8 cellular contexts compared by ENCODE assay signal in the genomic region with DNA sequence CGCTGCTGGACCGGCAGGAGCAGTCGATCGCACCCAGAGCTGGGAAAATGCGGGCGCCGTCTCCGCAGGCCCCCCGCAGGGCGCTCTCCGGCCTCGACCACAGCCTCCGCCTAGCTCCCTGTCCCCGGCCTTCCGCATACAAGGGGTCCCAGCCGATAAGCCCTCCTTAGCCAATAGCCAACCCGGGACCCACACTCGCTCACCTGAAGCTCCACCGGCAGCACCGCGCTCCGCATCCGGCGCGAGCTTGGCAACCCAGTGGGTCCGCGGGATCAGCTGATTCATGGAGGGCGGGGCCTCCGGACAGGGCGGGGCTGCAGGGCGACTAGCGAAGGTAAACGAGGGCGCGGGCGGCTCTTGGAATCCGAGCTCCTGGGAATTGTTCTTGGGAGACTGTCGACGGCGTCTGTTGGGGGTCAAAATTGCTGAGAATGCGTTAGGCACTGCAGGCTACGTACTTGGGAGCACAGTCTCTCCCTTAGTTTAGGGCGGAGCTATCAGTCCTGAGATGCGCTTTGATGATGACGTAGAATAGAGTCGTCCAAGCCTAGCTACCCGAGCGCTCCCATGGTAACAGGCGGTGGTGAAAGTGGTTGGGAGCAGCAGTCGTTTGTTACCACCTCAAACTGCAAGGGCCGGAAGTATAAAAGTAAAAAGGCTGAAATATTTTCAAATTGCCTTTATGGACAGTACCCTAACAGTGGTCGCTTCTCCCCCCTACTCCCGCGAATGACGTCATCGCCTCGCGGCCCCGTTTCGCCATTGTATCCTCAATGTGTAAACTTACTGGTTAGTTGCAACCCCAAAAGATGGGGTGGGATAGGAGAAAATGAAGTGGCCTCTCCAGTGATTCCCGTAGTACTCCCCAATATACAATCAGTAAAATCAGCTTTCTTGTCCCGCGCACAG. TPM values are rescaled to one million over a fixed set of nuclear protein-coding genes. Genes with fewer than 3 reads are reported as not detected.
A peak's percentile ranks its signal among the peaks of the same experiment; 100 is the strongest.
DNase-seq lines count a peak whose midpoint lies in the region; ATAC-seq and TF ChIP-seq lines count a peak whose summit lies in the region.

A gene (minus strand): TSS at position 260 of the 909 bp plus-strand sequence. CDS start 12,048 bp downstream, outside the sequence.

- H3K27ac ChIP-seq in A673 (ENCODE audit: low read depth, low read length, poor library complexity, severe bottlenecking), result peak within 1 kb of the TSS; percentile 89
- peak within 1 kb of the TSS; percentile 84 for H3K27ac ChIP-seq in VCaP
- peak within 1 kb of the TSS; percentile 93 for H3K27ac ChIP-seq in mammary epithelial cell (ENCODE audit: insufficient read depth, low read depth, low read length)
- H3K27ac ChIP-seq in iPS-20b (ENCODE audit: low read length), result peak within 1 kb of the TSS; percentile 76
- H3K27ac ChIP-seq in skin epidermis, result peak within 1 kb of the TSS; percentile 70 to 97 (median 89)

- intact Hi-C loops in A673 (cut with micrococcal nuclease; ENCODE audit: unreplicated experiment), result no loop called here
- intact Hi-C loops in mammary epithelial cell (cut with micrococcal nuclease), result loop anchor here (1.0 to 5.0 kb wide), 3 partner anchors 256 to 549 kb away; no protein-coding TSS in a partner anchor

- BruUV-seq in A673 (replicated peaks; lab: Mats Ljungman, UMichigan), result TSS peak; percentile 94
- BruUV-seq in mammary epithelial cell (replicated peaks; lab: Mats Ljungman, UMichigan), result TSS peak; percentile 85

- ATAC-seq in GM18868 (IDR thresholded peaks at IDR 0.05; ENCODE audit: unreplicated experiment) (peak; percentile 95), HG03108 (IDR thresholded peaks at IDR 0.05; ENCODE audit: unreplicated experiment) (peak; percentile 96)

- H3K9me3 ChIP-seq in A673 (ENCODE audit: low read depth, low read length, poor library complexity, severe bottlenecking) (no peaks in the 10 kb centered on the region), mammary epithelial cell (replicated peaks; ENCODE audit: insufficient read depth, low read length) (no peaks in the 10 kb centered on the region), iPS-20b (ENCODE audit: insufficient read depth, low read depth, low read length) (no peaks in the 10 kb centered on the region)

- no peak for TF ChIP-seq CTCF in A673 (conservative IDR thresholded peaks at IDR 0.05; ENCODE audit: low read depth, low read length)
- no peak for TF ChIP-seq CTCF in VCaP (conservative IDR thresholded peaks at IDR 0.05)
- no peak for TF ChIP-seq CTCF in mammary epithelial cell (conservative IDR thresholded peaks at IDR 0.05 in 1 of 2, IDR thresholded peaks at IDR 0.05 in 1 of 2; ENCODE audit: extremely low read depth in 1 of 2, insufficient read depth in 1 of 2, low read depth in 1 of 2, low read length in 2 of 2)

- peak within 1 kb of the TSS; percentile 83 for H3K4me2 ChIP-seq in mammary epithelial cell (ENCODE audit: insufficient read depth, low read depth, low read length)

- H3K4me1 ChIP-seq in A673 (ENCODE audit: insufficient read depth, low read length, poor library complexity, severe bottlenecking), result peaks cover 39% of the 10 kb centered on the region
- H3K4me1 ChIP-seq in mammary epithelial cell (ENCODE audit: insufficient read depth, low read length), result peaks cover 22% of the 10 kb centered on the region
- peaks cover 11% of the 10 kb centered on the region; the same call in 1 of the 2 replicates for H3K4me1 ChIP-seq in iPS-20b (ENCODE audit: insufficient read depth, low read length)

- H3K27me3 ChIP-seq in A673 (replicated peaks; ENCODE audit: insufficient read depth, low read depth, low read length, poor library complexity) (no peaks in the 10 kb centered on the region), mammary epithelial cell (ENCODE audit: insufficient read depth, low read length) (no peaks in the 10 kb centered on the region), iPS-20b (ENCODE audit: insufficient read depth, low read length) (no peaks in the 10 kb centered on the region)

- H3K4me3 ChIP-seq in A673 (ENCODE audit: low read depth, low read length, poor library complexity, severe bottlenecking) (peak within 1 kb of the TSS; percentile 97), mammary epithelial cell (replicated peaks in 1 of 3; ENCODE audit: insufficient read depth in 1 of 3, low read depth in 2 of 3, low read length in 3 of 3) (peak within 1 kb of the TSS; percentile 73 to 95 (median 85)), iPS-20b (ENCODE audit: low read length) (peak within 1 kb of the TSS; percentile 85), skin epidermis (peak within 1 kb of the TSS; percentile 64 to 97 (median 87))

- H3K36me3 ChIP-seq in A673 (ENCODE audit: insufficient read depth, low read length, poor library complexity, severe bottlenecking), result no peaks in the 10 kb centered on the region
- no peaks in the 10 kb centered on the region for H3K36me3 ChIP-seq in mammary epithelial cell (ENCODE audit: insufficient read depth, low read length)
- H3K36me3 ChIP-seq in iPS-20b (ENCODE audit: insufficient read depth, low read depth, low read length), result no peaks in the 10 kb centered on the region

- H3K9ac ChIP-seq in mammary epithelial cell (ENCODE audit: insufficient read depth, low read length) (peak within 1 kb of the TSS; percentile 90), iPS-20b (ENCODE audit: low read depth, low read length) (peak within 1 kb of the TSS; percentile 92; the same call in 1 of the 2 replicates)

- DNase-seq in A673 (ENCODE audit: low spot score), result peak; percentile 99
- DNase-seq in NCI-H2196 (lab: John Stamatoyannopoulos, UW; ENCODE audit: unreplicated experiment), result peak; percentile 97
- peak; percentile 99 for DNase-seq in mammary epithelial cell

- dilution Hi-C loops in mammary epithelial cell (cut with HindIII; ENCODE audit: low sequenced_read_pairs), result no loop called here

- 1% methylated on average over 17 of the region's 63 CpGs for WGBS in mammary epithelial cell (ENCODE audit: low coverage, missing lambda C conversion rate)

- POLR2A ChIA-PET in A673 (lab: Charles Lee; ENCODE audit: low non-redundant PET), result interaction anchor here (0.8 kb wide), 1 partner anchor 57 kb away, joined by 4 read pairs; no protein-coding TSS in a partner anchor

- in situ Hi-C loops in mammary epithelial cell (cut with MboI; ENCODE audit: low sequenced_read_pairs in 2 of 2), result no loop called here

- no peaks in the 10 kb centered on the region for H4K20me1 ChIP-seq in mammary epithelial cell (ENCODE audit: insufficient read depth, low read length)

- CTCF ChIA-PET in A673 (lab: Charles Lee), result interaction anchor here (1.0 kb wide), 1 partner anchor 399 kb away, joined by 5 read pairs; no protein-coding TSS in a partner anchor
- CTCF ChIA-PET in mammary epithelial cell (lab: Charles Lee; ENCODE audit: low non-redundant PET), result no interaction called here

- peaks cover 48% of the 10 kb centered on the region for H3K79me2 ChIP-seq in mammary epithelial cell (ENCODE audit: insufficient read depth, low read length)

- H2AFZ ChIP-seq in mammary epithelial cell (ENCODE audit: low read depth, low read length), result peak within 1 kb of the TSS; percentile 99

RNA-seq across cellular contexts. Expression of the gene that starts here (rescaled TPM):
- 40.8 and 56.1 TPM in 2 replicates for total RNA-seq in A673 (2021)
- total RNA-seq in mammary epithelial cell, result 10 to 100 TPM; 46.2 to 53.3 TPM
- 15.1 TPM for polyA plus RNA-seq in mammary epithelial cell
- 45.7 TPM for polyA minus RNA-seq in mammary epithelial cell

Comparison
In these comparisons a context has a peak if more than half of its experiments do, and no peak if none do; other contexts are left out.
1. Peak in every context shown above with its lines: DNase-seq, ATAC-seq, H3K4me3 ChIP-seq and H3K27ac ChIP-seq.